In genomic region chr14:89721991-89722390, GRCh38 we compare ENCODE assay signal across 1 cellular context.
TF ChIP-seq lines count a peak whose summit lies in the region.

No MANE protein-coding gene starts in this region.

TF ChIP-seq in IMR-90, 13 proteins besides CTCF, POLR2A, EP300 and RAD21 (continued from another document):
- TF ChIP-seq CEBPB (IDR thresholded peaks at IDR 0.05; ENCODE audit: low read depth, low read length): no peak
- no peak for TF ChIP-seq BHLHE40 (IDR thresholded peaks at IDR 0.05; ENCODE audit: low read depth, low read length)
- TF ChIP-seq, protein P1, sequence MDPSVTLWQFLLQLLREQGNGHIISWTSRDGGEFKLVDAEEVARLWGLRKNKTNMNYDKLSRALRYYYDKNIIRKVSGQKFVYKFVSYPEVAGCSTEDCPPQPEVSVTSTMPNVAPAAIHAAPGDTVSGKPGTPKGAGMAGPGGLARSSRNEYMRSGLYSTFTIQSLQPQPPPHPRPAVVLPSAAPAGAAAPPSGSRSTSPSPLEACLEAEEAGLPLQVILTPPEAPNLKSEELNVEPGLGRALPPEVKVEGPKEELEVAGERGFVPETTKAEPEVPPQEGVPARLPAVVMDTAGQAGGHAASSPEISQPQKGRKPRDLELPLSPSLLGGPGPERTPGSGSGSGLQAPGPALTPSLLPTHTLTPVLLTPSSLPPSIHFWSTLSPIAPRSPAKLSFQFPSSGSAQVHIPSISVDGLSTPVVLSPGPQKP (IDR thresholded peaks at IDR 0.05; ENCODE audit: borderline replicate concordance, low read depth, low read length): no peak
